Comparison of ENCODE assay signal across 12 cellular contexts in the genomic region with DNA sequence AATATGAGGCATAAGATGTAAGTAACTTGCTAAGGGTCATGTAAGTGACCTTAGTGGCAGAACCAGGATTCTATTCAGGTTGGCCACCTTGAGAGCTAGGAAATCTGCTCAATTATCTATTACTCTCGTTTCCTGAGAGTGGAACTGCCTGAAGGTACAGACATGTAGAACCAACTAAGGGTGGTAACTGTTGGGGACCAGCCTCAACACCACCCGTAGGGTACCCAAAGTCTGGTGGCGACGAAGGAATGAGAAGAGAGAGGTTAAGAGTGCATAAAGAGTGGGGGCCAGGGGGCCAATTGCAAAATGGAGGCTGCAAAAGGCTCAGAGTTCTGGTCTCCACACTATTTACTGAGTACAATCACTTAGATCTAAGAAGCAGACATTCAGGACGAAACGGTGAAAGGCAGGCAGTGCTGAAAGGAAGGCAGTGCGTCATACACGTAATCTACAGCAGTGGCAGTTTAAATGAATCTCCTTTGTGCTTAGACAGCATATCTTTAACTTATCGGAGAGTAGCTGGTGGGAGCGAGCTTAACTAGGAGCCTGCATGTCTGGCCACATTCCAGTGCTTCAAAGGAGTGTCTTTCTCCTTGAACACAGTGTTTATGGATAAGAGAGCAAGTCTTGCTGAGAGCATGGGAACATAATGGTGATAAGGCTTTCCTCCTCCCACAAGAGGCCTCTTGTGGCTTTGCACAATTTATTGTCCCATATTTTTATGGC. TPM values are rescaled to one million over a fixed set of nuclear protein-coding genes. Genes with fewer than 3 reads are reported as not detected.
DNase-seq lines count a peak whose midpoint lies in the region; ATAC-seq, FAIRE-seq and TF ChIP-seq lines count a peak whose summit lies in the region.
"Had no signal": no experiment of that assay in that cellular context is flagged by ENCODE, and none has a peak within 500 bp of the region (broad histone marks: within the 10 kb centered on the region; RNA-seq: fewer than 3 reads in every experiment).

No MANE protein-coding gene starts in this region.

- no peak for ATAC-seq in mucosa of descending colon
- ATAC-seq in HG02588 (IDR thresholded peaks at IDR 0.05; ENCODE audit: unreplicated experiment) = no peak
- ATAC-seq: stimulated activated memory B cell treated with anti-CD40 and anti-IgM and Interleukin-4, amounts not matched to agents 10 μg/mL and 1 μg/mL and 100 μg/mL, for 72 hours had no signal

- peaks cover 17% of the 10 kb centered on the region for H3K4me1 Mint-ChIP-seq in chondrocyte (ENCODE audit: low read depth)
- H3K4me1 Mint-ChIP-seq: stimulated activated memory B cell treated with anti-CD40 and anti-IgM and Interleukin-4, amounts not matched to agents 10 μg/mL and 1 μg/mL and 100 μg/mL, for 72 hours had no signal

- FAIRE-seq in kidney (lab: Jason Lieb, UNC) = no peak

- no peaks in the 10 kb centered on the region for H3K27me3 ChIP-seq in skeletal muscle tissue (ENCODE audit: control insufficient read depth in 3 of 3, insufficient read depth in 3 of 3, low read length in 3 of 3)

- H3K27ac Mint-ChIP-seq in chondrocyte (ENCODE audit: unreplicated experiment) = peak overlapping the region; percentile 49
- H3K27ac Mint-ChIP-seq: stimulated activated memory B cell treated with anti-CD40 and anti-IgM and Interleukin-4, amounts not matched to agents 10 μg/mL and 1 μg/mL and 100 μg/mL, for 72 hours had no signal

- H3K9me3 ChIP-seq in kidney (ENCODE audit: control insufficient read depth in 1 of 2, low read length in 2 of 2) (no peaks in the 10 kb centered on the region), skeletal muscle tissue (ENCODE audit: control insufficient read depth in 3 of 3, low read length in 3 of 3) (no peaks in the 10 kb centered on the region), mucosa of descending colon (no peaks in the 10 kb centered on the region)

- DNase-seq in NCI-H2227 treated with DMSO at 0.1 percent for 48 hours (lab: John Stamatoyannopoulos, UW) (peak; percentile 80), chondrocyte (ENCODE audit: low spot score) (no peak), kidney (no peak), anterior cingulate cortex (lab: John Stamatoyannopoulos, UW) (no peak), mucosa of descending colon (no peak)
- DNase-seq in stimulated activated CD4-positive, alpha-beta T cell treated with anti-CD3 and anti-CD28 coated beads, Interleukin-15, amount 100 ng/mL, for 24 hours = no peak
- DNase-seq: midbrain; NCI-H446 treated with DMSO at 0.1 percent for 48 hours; stimulated activated CD4-positive, alpha-beta T cell treated with anti-CD3 and anti-CD28 coated beads, Interleukin-12 subunit alpha, Interleukin-12 subunit beta, amount 100 ng/mL, for 4 hours had no signal

- H3K9me3 Mint-ChIP-seq in chondrocyte (ENCODE audit: low read depth) = no peaks in the 10 kb centered on the region
- H3K9me3 Mint-ChIP-seq: stimulated activated memory B cell treated with anti-CD40 and anti-IgM and Interleukin-4, amounts not matched to agents 10 μg/mL and 1 μg/mL and 100 μg/mL, for 72 hours had no signal

- peaks cover 32% of the 10 kb centered on the region for H3K36me3 Mint-ChIP-seq in chondrocyte (ENCODE audit: low read depth)

- H3K27ac ChIP-seq in kidney (ENCODE audit: low read depth in 2 of 2, low read length in 2 of 2) = peak overlapping the region; percentile 67 to 70
- H3K27ac ChIP-seq in skeletal muscle tissue (ENCODE audit: low read depth, low read length) = peak overlapping the region; percentile 4

- H3K4me1 ChIP-seq in kidney (ENCODE audit: control insufficient read depth in 1 of 2, insufficient read depth in 1 of 2, low read depth in 1 of 2, low read length in 2 of 2) (peaks cover 15 to 21% of the 10 kb centered on the region in 2 donors), skeletal muscle tissue (ENCODE audit: control insufficient read depth in 3 of 3, insufficient read depth in 3 of 3, low read length in 3 of 3) (peaks cover 2 to 5% (median 4%) of the 10 kb centered on the region in 3 donors), mucosa of descending colon (ENCODE audit: low read depth) (peaks cover 3% of the 10 kb centered on the region)

- intact Hi-C loops in kidney (cut with DNase I) (no loop called here), mucosa of descending colon (cut with DNase I, micrococcal nuclease) (no loop called here)

- TF ChIP-seq CTCF in chondrocyte (IDR thresholded peaks at IDR 0.05) = no peak
- no peak for TF ChIP-seq CTCF in kidney (IDR thresholded peaks at IDR 0.05; ENCODE audit: borderline replicate concordance, extremely low read depth, insufficient read depth)
- TF ChIP-seq CTCF in mucosa of descending colon (IDR thresholded peaks at IDR 0.05) = no peak

- H3K9ac ChIP-seq in kidney (ENCODE audit: low read length in 2 of 2) = no peak overlapping the region
- H3K9ac ChIP-seq in skeletal muscle tissue (ENCODE audit: low read depth in 1 of 3, low read length in 3 of 3) = no peak overlapping the region

- no peak overlapping the region for H3K4me3 Mint-ChIP-seq in chondrocyte (ENCODE audit: unreplicated experiment)
- H3K4me3 Mint-ChIP-seq: stimulated activated memory B cell treated with anti-CD40 and anti-IgM and Interleukin-4, amounts not matched to agents 10 μg/mL and 1 μg/mL and 100 μg/mL, for 72 hours had no signal

- H3K4me3 ChIP-seq in kidney (ENCODE audit: low read length in 2 of 2) (peak overlapping the region in 1 of 2 donors; percentile 29), skeletal muscle tissue (ENCODE audit: low read length in 3 of 3) (no peak overlapping the region), mucosa of descending colon (no peak overlapping the region)

- H3K36me3 ChIP-seq in kidney (ENCODE audit: control insufficient read depth in 1 of 2, insufficient read depth in 2 of 2, low read length in 2 of 2) = peaks cover 27 to 44% of the 10 kb centered on the region in 2 donors
- H3K36me3 ChIP-seq in skeletal muscle tissue (ENCODE audit: control insufficient read depth in 3 of 3, insufficient read depth in 3 of 3, low read length in 3 of 3) = peaks cover 46 to 76% (median 60%) of the 10 kb centered on the region in 3 donors
- peaks cover 13% of the 10 kb centered on the region for H3K36me3 ChIP-seq in mucosa of descending colon (ENCODE audit: low read depth)

- H3K27me3 Mint-ChIP-seq in chondrocyte (ENCODE audit: low read depth) = no peaks in the 10 kb centered on the region
- H3K27me3 Mint-ChIP-seq: stimulated activated memory B cell treated with anti-CD40 and anti-IgM and Interleukin-4, amounts not matched to agents 10 μg/mL and 1 μg/mL and 100 μg/mL, for 72 hours had no signal

RNA-seq across cellular contexts. Expression of a gene that starts 25.0 kb away (rescaled TPM):
- total RNA-seq in chondrocyte (49.1 to 65.2 TPM (median 50.1 TPM) in 3 replicates), kidney (72.3 TPM), skeletal muscle tissue (39.1 TPM), mucosa of descending colon (100 to 1,000 TPM in 1 of 3 donors, 10 to 100 TPM in 2; 63.7 to 140 (median 75.2) TPM)
- 48.4 TPM for polyA plus RNA-seq in kidney (ENCODE audit: insufficient read depth, low read depth, low replicate concordance)

RNA-seq across cellular contexts. Expression of a gene that starts 33.0 kb away (rescaled TPM):
- total RNA-seq in chondrocyte (11.7 to 15.4 TPM (median 13.8 TPM) in 3 replicates), kidney (8.6 TPM), skeletal muscle tissue (6.8 TPM), mucosa of descending colon (10 to 100 TPM in 1 of 3 donors, 1 to 10 TPM in 1, under 1 TPM in 1; 0.90 to 33.9 (median 3.9) TPM)
- polyA plus RNA-seq in kidney (ENCODE audit: insufficient read depth, low read depth, low replicate concordance) = 7.6 TPM
